Comparison of ENCODE assay signal across 1 cellular context in the genomic region with DNA sequence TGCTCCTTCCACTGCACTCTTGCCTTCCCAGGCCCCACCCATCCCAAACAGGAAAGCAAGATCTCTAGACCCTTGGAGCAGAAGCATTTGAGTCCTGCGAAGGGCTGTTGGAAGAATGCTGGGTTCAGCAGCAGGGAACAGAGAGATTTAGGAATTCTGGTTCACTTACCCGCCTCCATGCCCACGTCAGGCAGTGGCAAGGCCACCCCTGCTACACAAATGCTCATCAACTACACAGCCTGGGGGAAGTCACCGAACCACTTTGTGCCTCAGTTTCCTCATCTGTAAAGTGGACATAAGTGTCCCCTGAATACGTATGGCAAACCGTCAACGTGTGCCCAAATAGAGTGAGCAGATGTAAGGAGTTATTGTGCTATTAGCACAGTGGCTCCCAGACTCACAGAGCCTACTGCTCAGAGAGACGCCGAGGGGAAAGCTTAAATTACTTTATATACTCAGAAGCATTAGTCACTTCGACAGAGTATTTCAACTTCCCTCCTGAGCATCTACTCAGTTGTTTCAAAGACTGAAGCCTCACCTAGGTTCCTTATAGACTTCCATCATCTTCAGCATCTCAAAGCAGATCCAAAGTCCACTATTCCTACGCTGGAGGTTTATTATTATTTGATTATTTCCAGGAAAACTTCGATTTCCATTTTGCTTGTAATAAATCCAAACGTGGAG.
TF ChIP-seq lines count a peak whose summit lies in the region.

No MANE protein-coding gene starts in this region.

TF ChIP-seq in K562, 482 proteins besides CTCF, POLR2A, EP300 and RAD21:
- TF ChIP-seq STAT5A (IDR thresholded peaks at IDR 0.05; ENCODE audit: borderline replicate concordance, low read length), result no peak
- peak; percentile 17 for TF ChIP-seq RBM25 (IDR thresholded peaks at IDR 0.05; ENCODE audit: low read depth, low read length, severe bottlenecking)
